Comparison of ENCODE assay signal across 28 cellular contexts in the genomic region with DNA sequence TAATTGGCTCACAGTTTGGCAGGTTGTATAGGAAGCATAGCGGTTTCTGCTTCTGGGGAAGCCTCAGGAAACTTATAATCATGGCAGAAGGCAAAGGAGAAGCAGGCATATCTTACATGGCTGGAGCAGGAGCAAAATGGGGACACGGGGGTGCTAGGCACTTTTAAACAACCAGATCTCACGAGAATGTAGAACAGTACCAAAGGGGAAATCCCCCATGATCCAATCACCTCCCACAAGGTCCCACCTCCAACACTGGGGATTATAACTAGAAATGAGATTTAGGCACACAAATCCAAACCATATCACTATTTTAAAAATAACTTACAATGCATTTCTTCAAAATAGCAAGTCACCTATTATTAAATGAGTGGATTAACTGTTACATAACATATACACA.
"Had no signal": no experiment of that assay in that cellular context is flagged by ENCODE, and none has a peak within 500 bp of the region (broad histone marks: within the 10 kb centered on the region; RNA-seq: fewer than 3 reads in every experiment).

No MANE protein-coding gene starts in this region.

- ATAC-seq: activated CD8-positive, alpha-beta memory T cell treated with anti-CD3 and anti-CD28 coated beads, Interleukin-2, amount 10 ng/mL, durations not matched to agents 7 days and 5 days; effector memory CD8-positive, alpha-beta T cell; gastrocnemius medialis; left lung; lower lobe of right lung; natural killer cell; right lobe of liver; SK-N-SH treated with all-trans-retinoic acid at 6 μM for 48 hours; T-helper 17 cell had no signal

- H3K9me3 Mint-ChIP-seq: natural killer cell had no signal

- H3K36me3 Mint-ChIP-seq: natural killer cell had no signal

- DNase-seq: activated CD4-positive, alpha-beta T cell treated with anti-CD3 and anti-CD28 coated beads for 1 hour; activated CD4-positive, alpha-beta T cell treated with anti-CD3 and anti-CD28 coated beads, Interleukin-2, amount 50 U/mL, for 48 hours; activated CD8-positive, alpha-beta memory T cell treated with anti-CD3 and anti-CD28 coated beads, Interleukin-2, amount 10 ng/mL, durations not matched to agents 7 days and 5 days; activated effector memory CD4-positive, alpha-beta T cell treated with Interleukin-2 at 50 U/mL for 16 hours; activated naive CD4-positive, alpha-beta T cell treated with Interleukin-2 at 50 U/mL for 16 hours; activated naive CD8-positive, alpha-beta T cell treated with anti-CD3 and anti-CD28 coated beads, Interleukin-2, amount 50 U/mL, for 24 hours; amygdala; cortex of kidney; effector memory CD8-positive, alpha-beta T cell; erythroblast; gastrocnemius medialis; glutamatergic neuron; left lung; lower lobe of right lung; mesenchymal stem cell; natural killer cell; posterior cingulate gyrus; right lobe of liver; stimulated activated CD4-positive, alpha-beta T cell treated with anti-CD3 and anti-CD28 coated beads, Interleukin-1b, Interleukin-23, amount 100 ng/mL, for 48 hours; substantia nigra; T-helper 17 cell; T1000; thyroid gland; upper lobe of left lung; WERI-Rb-1 had no signal

- H3K27me3 Mint-ChIP-seq: activated CD8-positive, alpha-beta memory T cell treated with anti-CD3 and anti-CD28 coated beads, Interleukin-2, amount 10 ng/mL, durations not matched to agents 7 days and 5 days; activated naive CD8-positive, alpha-beta T cell treated with anti-CD3 and anti-CD28 coated beads, Interleukin-2, amount 50 U/mL, for 24 hours; effector memory CD8-positive, alpha-beta T cell; stimulated activated naive CD8-positive, alpha-beta T cell treated with anti-CD3 and anti-CD28 coated beads, Interleukin-15, Interleukin-2, amounts not matched to agents 100 ng/mL and 50 ng/mL, for 24 hours; T-helper 17 cell had no signal

- H3K27ac Mint-ChIP-seq: activated CD8-positive, alpha-beta memory T cell treated with anti-CD3 and anti-CD28 coated beads, Interleukin-2, amount 10 ng/mL, durations not matched to agents 7 days and 5 days; effector memory CD8-positive, alpha-beta T cell; natural killer cell; neural progenitor cell; T-helper 17 cell had no signal

- H3K4me3 Mint-ChIP-seq: activated CD8-positive, alpha-beta memory T cell treated with anti-CD3 and anti-CD28 coated beads, Interleukin-2, amount 10 ng/mL, durations not matched to agents 7 days and 5 days; effector memory CD8-positive, alpha-beta T cell; natural killer cell; neural progenitor cell; stimulated activated naive CD8-positive, alpha-beta T cell treated with anti-CD3 and anti-CD28 coated beads, Interleukin-15, Interleukin-2, amounts not matched to agents 100 ng/mL and 50 ng/mL, for 24 hours; T-helper 17 cell had no signal
